In the genomic region with DNA sequence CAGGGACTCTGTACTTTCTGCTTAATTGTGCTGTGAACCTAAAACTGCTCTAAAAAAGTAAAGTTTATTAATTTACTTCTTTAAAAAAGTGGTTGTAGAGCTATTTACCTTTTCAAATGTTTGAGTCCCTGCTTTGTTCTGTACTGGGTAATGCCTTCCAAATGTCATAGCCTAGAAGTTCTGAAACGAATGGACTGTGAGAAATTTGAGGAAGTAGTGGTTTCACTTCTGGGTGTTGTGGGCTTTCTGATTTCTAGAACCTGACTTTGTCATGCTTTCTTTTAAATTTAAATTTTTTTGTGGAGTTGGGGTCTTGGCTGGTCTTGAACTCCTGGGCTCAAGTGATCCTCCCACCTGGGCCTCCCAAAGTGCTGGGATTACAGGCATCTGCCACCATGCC, we compare ENCODE assay signal across 8 cellular contexts. TPM values are rescaled to one million over a fixed set of nuclear protein-coding genes. Genes with fewer than 3 reads are reported as not detected.
DNase-seq lines count a peak whose midpoint lies in the region; ATAC-seq and TF ChIP-seq lines count a peak whose summit lies in the region.

No MANE protein-coding gene starts in this region.

- H3K9me3 ChIP-seq in naive thymus-derived CD4-positive, alpha-beta T cell (ENCODE audit: control insufficient read depth in 2 of 3, low read length in 3 of 3): no peaks in the 10 kb centered on the region
- H3K9me3 ChIP-seq in vagina: no peaks in the 10 kb centered on the region

- TF ChIP-seq POLR2A in vagina (IDR thresholded peaks at IDR 0.05): no peak

- ATAC-seq in GM18867 (IDR thresholded peaks at IDR 0.05; ENCODE audit: unreplicated experiment) (peak; percentile 82), HG02642 (IDR thresholded peaks at IDR 0.05; ENCODE audit: poor library complexity, unreplicated experiment) (peak; percentile 75), GM19324 (IDR thresholded peaks at IDR 0.05; ENCODE audit: low FRiP score, unreplicated experiment) (no peak), Right ventricle myocardium superior (ENCODE audit: poor library complexity) (no peak)
- peak; percentile 62 for ATAC-seq in naive thymus-derived CD4-positive, alpha-beta T cell
- ATAC-seq in stimulated activated naive CD8-positive, alpha-beta T cell treated with anti-CD3 and anti-CD28 coated beads, Interleukin-15, Interleukin-2, amounts not matched to agents 100 U/mL and 50 U/mL, for 24 hours: no peak

- H3K4me1 Mint-ChIP-seq in naive thymus-derived CD4-positive, alpha-beta T cell: peaks cover 19 to 56% (median 50%) of the 10 kb centered on the region in 7 donors

- no peak for TF ChIP-seq CTCF in vagina (IDR thresholded peaks at IDR 0.05)

- H3K27ac Mint-ChIP-seq in naive thymus-derived CD4-positive, alpha-beta T cell: peak overlapping the region in 5 of 9 donors; percentile 10 to 79 (median 57)

- peaks cover 0 to 73% (median 41%) of the 10 kb centered on the region in 5 donors for H3K36me3 Mint-ChIP-seq in naive thymus-derived CD4-positive, alpha-beta T cell

- DNase-seq in Kasumi-1 (lab: John Stamatoyannopoulos, UW) (peak; percentile 54 to 57), vagina (ENCODE audit: extremely low spot score in 2 of 2) (no peak), Right ventricle myocardium superior (no peak)
- DNase-seq in naive thymus-derived CD4-positive, alpha-beta T cell: no peak
- no peak for DNase-seq in stimulated activated naive CD8-positive, alpha-beta T cell treated with anti-CD3 and anti-CD28 coated beads, Interleukin-15, Interleukin-2, amounts not matched to agents 100 U/mL and 50 U/mL, for 24 hours

- H3K27me3 Mint-ChIP-seq in naive thymus-derived CD4-positive, alpha-beta T cell: no peaks in the 10 kb centered on the region

- peaks cover 7 to 59% (median 10%) of the 10 kb centered on the region in 3 experiments for H3K36me3 ChIP-seq in naive thymus-derived CD4-positive, alpha-beta T cell (ENCODE audit: control insufficient read depth in 2 of 3, insufficient read depth in 3 of 3, low read length in 3 of 3)
- H3K36me3 ChIP-seq in vagina: peaks cover 0 to 20% of the 10 kb centered on the region in 2 donors

- intact Hi-C loops in naive thymus-derived CD4-positive, alpha-beta T cell (cut with micrococcal nuclease): no loop called here
- intact Hi-C loops in vagina (cut with DNase I): no loop called here
- intact Hi-C loops in Right ventricle myocardium superior (cut with DNase I): no loop called here

- H3K27ac ChIP-seq in naive thymus-derived CD4-positive, alpha-beta T cell (ENCODE audit: low read depth, low read length): no peak overlapping the region
- H3K27ac ChIP-seq in vagina: no peak overlapping the region

- no peak overlapping the region for H3K4me3 Mint-ChIP-seq in naive thymus-derived CD4-positive, alpha-beta T cell

- CTCF ChIA-PET in naive thymus-derived CD4-positive, alpha-beta T cell (lab: Charles Lee): no interaction called here

- POLR2A ChIA-PET in naive thymus-derived CD4-positive, alpha-beta T cell (lab: Charles Lee): no interaction called here

- H3K4me3 ChIP-seq in naive thymus-derived CD4-positive, alpha-beta T cell (ENCODE audit: low read length): no peak overlapping the region
- H3K4me3 ChIP-seq in vagina: no peak overlapping the region

- H3K27me3 ChIP-seq in naive thymus-derived CD4-positive, alpha-beta T cell (ENCODE audit: control insufficient read depth in 2 of 2, insufficient read depth in 2 of 2, low read length in 2 of 2): no peaks in the 10 kb centered on the region
- no peaks in the 10 kb centered on the region for H3K27me3 ChIP-seq in vagina

- H3K4me1 ChIP-seq in naive thymus-derived CD4-positive, alpha-beta T cell (ENCODE audit: control insufficient read depth in 2 of 2, insufficient read depth in 2 of 2, low read length in 2 of 2): peaks cover 4 to 5% of the 10 kb centered on the region in 2 donors
- H3K4me1 ChIP-seq in vagina: peaks cover 10% of the 10 kb centered on the region

- no peaks in the 10 kb centered on the region for H3K9me3 Mint-ChIP-seq in naive thymus-derived CD4-positive, alpha-beta T cell

RNA-seq across cellular contexts. Expression of gene SMAD4, which starts 44.6 kb away (rescaled TPM):
- total RNA-seq in naive thymus-derived CD4-positive, alpha-beta T cell: 100 to 1,000 TPM in 2 of 5 experiments, 10 to 100 TPM in 3; 82.5 to 170 (median 92.5) TPM
- 10 to 100 TPM; 70.8 to 94.9 TPM for polyA plus RNA-seq in naive thymus-derived CD4-positive, alpha-beta T cell
- total RNA-seq in vagina (75.1 TPM), Right ventricle myocardium superior (90.9 TPM)

Comparison
In these comparisons a context has a peak if more than half of its experiments do, and no peak if none do; other contexts are left out.
1. ATAC-seq: peak in GM18867 (single experiment), HG02642 (single experiment) and naive thymus-derived CD4-positive, alpha-beta T cell (single experiment); none in GM19324 (single experiment), stimulated activated naive CD8-positive, alpha-beta T cell treated with anti-CD3 and anti-CD28 coated beads, Interleukin-15, Interleukin-2, amounts not matched to agents 100 U/mL and 50 U/mL, for 24 hours (single experiment) and Right ventricle myocardium superior (single experiment).
2. DNase-seq: peak in Kasumi-1 (2 of 2); none in naive thymus-derived CD4-positive, alpha-beta T cell (0 of 9), vagina (0 of 2), stimulated activated naive CD8-positive, alpha-beta T cell treated with anti-CD3 and anti-CD28 coated beads, Interleukin-15, Interleukin-2, amounts not matched to agents 100 U/mL and 50 U/mL, for 24 hours (single experiment) and Right ventricle myocardium superior (single experiment).